23 cellular contexts compared by ENCODE assay signal in genomic region chr11:61125310-61125684, GRCh38. TPM values are rescaled to one million over a fixed set of nuclear protein-coding genes. Genes with fewer than 3 reads are reported as not detected.
"Had no signal": no experiment of that assay in that cellular context is flagged by ENCODE, and none has a peak within 500 bp of the region (broad histone marks: within the 10 kb centered on the region; RNA-seq: fewer than 3 reads in every experiment).

No MANE protein-coding gene starts in this region.

- H3K9me3 ChIP-seq: ascending aorta, gastrocnemius medialis, heart left ventricle, ovary, right lobe of liver, stomach had no signal

- H3K27me3 Mint-ChIP-seq: activated CD4-positive, alpha-beta T cell treated with anti-CD3 and anti-CD28 coated beads, Interleukin-2, amount 10 ng/mL, durations not matched to agents 7 days and 5 days; naive thymus-derived CD4-positive, alpha-beta T cell had no signal

- ATAC-seq: activated CD8-positive, alpha-beta T cell treated with anti-CD3 and anti-CD28 coated beads, Interleukin-2, amount 10 ng/mL, durations not matched to agents 7 days and 5 days; esophagus mucosa; gastrocnemius medialis; heart left ventricle; naive thymus-derived CD4-positive, alpha-beta T cell; right lobe of liver; stimulated activated effector memory CD8-positive, alpha-beta T cell treated with anti-CD3 and anti-CD28 coated beads, Interleukin-12 subunit alpha, Interleukin-12 subunit beta, amount 100 ng/mL, for 72 hours had no signal

- DNase-seq: activated CD4-positive, alpha-beta T cell treated with anti-CD3 and anti-CD28 coated beads, Interleukin-2, amount 10 ng/mL, durations not matched to agents 7 days and 5 days; activated CD8-positive, alpha-beta T cell treated with anti-CD3 and anti-CD28 coated beads, Interleukin-2, amount 10 ng/mL, durations not matched to agents 7 days and 5 days; activated naive CD4-positive, alpha-beta T cell; cerebellar nuclear complex; cortex of kidney; gastrocnemius medialis; heart left ventricle; kidney glomerular epithelial cell; mesendoderm; naive thymus-derived CD4-positive, alpha-beta T cell; right lobe of liver; small intestine; stimulated activated CD4-positive, alpha-beta T cell treated with anti-CD3 and anti-CD28 coated beads, Interleukin-4, amount 100 ng/mL, for 24 hours; stomach; T1000; trophoblast cell had no signal

- H3K27me3 ChIP-seq: ascending aorta, gastrocnemius medialis, heart left ventricle, ovary, right lobe of liver, stomach had no signal

- H3K4me3 ChIP-seq: gastrocnemius medialis, ovary, right lobe of liver, stomach had no signal

- H3K9me3 Mint-ChIP-seq: activated CD4-positive, alpha-beta T cell treated with anti-CD3 and anti-CD28 coated beads, Interleukin-2, amount 10 ng/mL, durations not matched to agents 7 days and 5 days; stimulated activated effector memory CD8-positive, alpha-beta T cell treated with anti-CD3 and anti-CD28 coated beads, Interleukin-12 subunit alpha, Interleukin-12 subunit beta, amount 100 ng/mL, for 72 hours had no signal

- H3K27ac ChIP-seq: ascending aorta, gastrocnemius medialis, heart left ventricle, right lobe of liver, stomach had no signal

- H3K4me3 Mint-ChIP-seq: activated CD4-positive, alpha-beta T cell treated with anti-CD3 and anti-CD28 coated beads, Interleukin-2, amount 10 ng/mL, durations not matched to agents 7 days and 5 days; activated CD8-positive, alpha-beta T cell treated with anti-CD3 and anti-CD28 coated beads, Interleukin-2, amount 10 ng/mL, durations not matched to agents 7 days and 5 days; stimulated activated effector memory CD8-positive, alpha-beta T cell treated with anti-CD3 and anti-CD28 coated beads, Interleukin-12 subunit alpha, Interleukin-12 subunit beta, amount 100 ng/mL, for 72 hours had no signal

- H3K36me3 ChIP-seq: ascending aorta, gastrocnemius medialis, ovary, right lobe of liver had no signal

RNA-seq across cellular contexts. Expression of gene CD5, which starts 23.0 kb away (rescaled TPM):
- total RNA-seq: pulmonary artery endothelial cell, SK-MEL-5, temporal lobe had no signal
